ENCODE assay signal across 28 cellular contexts in the genomic region with DNA sequence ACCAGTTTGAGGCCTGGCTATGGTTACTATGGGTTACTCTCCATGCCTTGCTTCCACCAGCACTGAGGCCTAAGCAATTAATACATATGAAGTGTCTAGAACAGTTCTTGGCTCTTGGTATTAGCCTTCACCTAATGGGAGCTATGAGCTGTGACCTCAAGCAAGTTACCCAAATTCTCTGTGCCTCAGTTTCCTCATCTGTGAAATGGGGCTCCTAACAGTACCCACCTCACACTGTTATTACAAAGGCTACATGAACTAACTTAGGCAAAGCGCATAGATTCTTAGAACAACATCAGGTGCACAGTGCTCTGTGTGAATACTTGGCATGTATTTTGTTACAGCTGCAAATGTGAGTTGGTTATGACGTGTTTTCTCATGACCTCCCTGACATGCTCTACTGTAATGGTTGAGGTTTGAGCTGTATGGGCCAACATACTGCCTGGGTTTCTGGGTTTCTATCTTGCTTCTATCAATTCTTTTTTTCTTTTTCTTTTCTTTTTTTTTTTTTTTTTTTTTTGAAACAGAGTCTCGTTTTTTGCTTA. TPM values are rescaled to one million over a fixed set of nuclear protein-coding genes. Genes with fewer than 3 reads are reported as not detected.
"Had no signal": no experiment of that assay in that cellular context is flagged by ENCODE, and none has a peak within 500 bp of the region (broad histone marks: within the 10 kb centered on the region; RNA-seq: fewer than 3 reads in every experiment).

No MANE protein-coding gene starts in this region.

- H3K4me1 ChIP-seq: parathyroid adenoma, uterus had no signal

- H3K36me3 ChIP-seq: gastroesophageal sphincter, neutrophil, right atrium auricular region, thoracic aorta, uterus had no signal

- H3K4me3 ChIP-seq: gastroesophageal sphincter, hepatocyte, right atrium auricular region, skin epidermis, thoracic aorta, uterus had no signal

- DNase-seq: activated CD4-positive, alpha-beta T cell treated with anti-CD3 and anti-CD28 coated beads for 4 hours; activated CD4-positive, alpha-beta T cell treated with anti-CD3 and anti-CD28 coated beads, Interleukin-2, amount 50 U/mL, for 4 hours; activated naive CD4-positive, alpha-beta T cell; activated T-cell treated with anti-CD3 and anti-CD28 coated beads for 4 hours; activated T-cell treated with anti-CD3 and anti-CD28 coated beads, Interleukin-2, amount 50 U/mL, for 72 hours; cortex of kidney; kidney; naive B cell; nephron progenitor cell; stimulated activated CD4-positive, alpha-beta T cell treated with anti-CD3 and anti-CD28 coated beads, Interleukin-12 subunit alpha, Interleukin-12 subunit beta, amount 100 ng/mL, for 4 hours; stimulated activated CD4-positive, alpha-beta T cell treated with anti-CD3 and anti-CD28 coated beads, Interleukin-4, amount 100 ng/mL, for 1 hour; T-helper 1 cell; uterus had no signal

- H3K27ac ChIP-seq: gastroesophageal sphincter, hepatocyte, neutrophil, parathyroid adenoma, right atrium auricular region, thoracic aorta, uterus, VCaP had no signal

- ATAC-seq: activated naive CD4-positive, alpha-beta T cell treated with anti-CD3 and anti-CD28 coated beads, Interleukin-2, amount 50 U/mL, for 72 hours; activated T-cell treated with anti-CD3 and anti-CD28 coated beads, Interleukin-2, amount 50 U/mL, for 72 hours; gastroesophageal sphincter; stimulated activated effector memory CD8-positive, alpha-beta T cell treated with anti-CD3 and anti-CD28 coated beads, Interleukin-12 subunit alpha, Interleukin-12 subunit beta, amount 100 ng/mL, for 72 hours had no signal

- H3K27me3 ChIP-seq: gastroesophageal sphincter, hepatocyte, right atrium auricular region, uterus had no signal

- H3K9ac ChIP-seq: parathyroid adenoma had no signal

- H3K9me3 ChIP-seq: gastroesophageal sphincter, neutrophil, right atrium auricular region, thoracic aorta, uterus had no signal

- FAIRE-seq: endothelial cell of umbilical vein, kidney had no signal

RNA-seq across cellular contexts. Expression of gene CDCP2, which starts 26.5 kb away (rescaled TPM):
- total RNA-seq: activated T-cell treated with anti-CD3 and anti-CD28 coated beads, Interleukin-2, amount 50 U/mL, for 72 hours; cerebellum; endothelial cell of umbilical vein; fibroblast of lung; hepatocyte; mesothelial cell of epicardium; pulmonary artery endothelial cell; right atrium auricular region; thoracic aorta had no signal
- polyA plus RNA-seq: fibroblast of lung, hepatocyte had no signal
